20 cellular contexts compared by ENCODE assay signal in genomic region chr11:83064011-83064410, GRCh38. TPM values are rescaled to one million over a fixed set of nuclear protein-coding genes. Genes with fewer than 3 reads are reported as not detected.
DNase-seq lines count a peak whose midpoint lies in the region; ATAC-seq, FAIRE-seq and TF ChIP-seq lines count a peak whose summit lies in the region.
"Had no signal": no experiment of that assay in that cellular context is flagged by ENCODE, and none has a peak within 500 bp of the region (broad histone marks: within the 10 kb centered on the region; RNA-seq: fewer than 3 reads in every experiment).

No MANE protein-coding gene starts in this region.

- H3K9me3 ChIP-seq in SJCRH30 (replicated peaks) (no peaks in the 10 kb centered on the region), uterus (no peaks in the 10 kb centered on the region)
- H3K9me3 ChIP-seq: A549, MG63, tibial nerve had no signal

- TF ChIP-seq CTCF in uterus (IDR thresholded peaks at IDR 0.05): no peak
- TF ChIP-seq CTCF in D721Med (IDR thresholded peaks at IDR 0.05; ENCODE audit: insufficient read depth, missing control alignments): no peak

- H3K27ac ChIP-seq in SJCRH30 (peak overlapping the region; percentile 49), uterus (peak overlapping the region; percentile 56 to 74)
- H3K27ac ChIP-seq: parathyroid adenoma had no signal

- no peak for FAIRE-seq in D721Med (lab: Jason Lieb, UNC)
- FAIRE-seq: A549 had no signal

- no peak overlapping the region for H3K4me3 ChIP-seq in SJCRH30
- no peak overlapping the region for H3K4me3 ChIP-seq in uterus
- H3K4me3 ChIP-seq: A549, MG63 had no signal

- TF ChIP-seq POLR2A in uterus (IDR thresholded peaks at IDR 0.05): no peak

- H3K4me3 Mint-ChIP-seq in activated T-cell treated with anti-CD3 and anti-CD28 coated beads, Interleukin-2, amount 50 U/mL, for 72 hours: peak overlapping the region; percentile 42 to 89
- peak overlapping the region in 1 of 2 donors; percentile 20 for H3K4me3 Mint-ChIP-seq in effector memory CD8-positive, alpha-beta T cell

- ATAC-seq in activated T-cell treated with anti-CD3 and anti-CD28 coated beads, Interleukin-2, amount 50 U/mL, for 72 hours (replicated peaks in 1 of 2): no peak
- no peak for ATAC-seq in effector memory CD8-positive, alpha-beta T cell (replicated peaks)
- ATAC-seq in GM21360 (IDR thresholded peaks at IDR 0.05; ENCODE audit: unreplicated experiment): no peak

- no peak for DNase-seq in activated T-cell treated with anti-CD3 and anti-CD28 coated beads, Interleukin-2, amount 50 U/mL, for 72 hours
- no peak for DNase-seq in activated T-cell treated with anti-CD3 and anti-CD28 coated beads for 4 hours
- DNase-seq in SJCRH30: no peak
- DNase-seq in effector memory CD8-positive, alpha-beta T cell: no peak
- no peak for DNase-seq in uterus
- DNase-seq in D721Med (ENCODE audit: insufficient read length, low spot score): no peak
- no peak for DNase-seq in Ammon's horn (ENCODE audit: low spot score)
- DNase-seq: activated CD4-positive, CD25-positive, alpha-beta regulatory T cell; activated naive CD4-positive, alpha-beta T cell treated with anti-CD3 and anti-CD28 coated beads for 36 hours; dermis blood vessel endothelial cell; MG63; NCI-H1694 treated with DMSO at 0.1 percent for 48 hours; NCI-H2227 treated with DMSO at 0.1 percent for 48 hours; NK-92 treated with Interleukin-12 subunit alpha and Interleukin-12 subunit beta, amount 100 ng/mL, for 24 hours; stimulated activated CD4-positive, alpha-beta T cell treated with anti-CD3 and anti-CD28 coated beads, Interleukin-4, amount 100 ng/mL, for 1 hour had no signal

- peaks cover 0 to 1% of the 10 kb centered on the region in 2 donors for H3K9me3 Mint-ChIP-seq in activated T-cell treated with anti-CD3 and anti-CD28 coated beads, Interleukin-2, amount 50 U/mL, for 72 hours
- H3K9me3 Mint-ChIP-seq in effector memory CD8-positive, alpha-beta T cell: no peaks in the 10 kb centered on the region

- H3K27me3 Mint-ChIP-seq in activated T-cell treated with anti-CD3 and anti-CD28 coated beads, Interleukin-2, amount 50 U/mL, for 72 hours (ENCODE audit: low read depth): no peaks in the 10 kb centered on the region
- peaks cover 0 to 11% of the 10 kb centered on the region in 2 donors for H3K27me3 Mint-ChIP-seq in effector memory CD8-positive, alpha-beta T cell
- H3K27me3 Mint-ChIP-seq: brain had no signal

- H3K4me1 ChIP-seq in SJCRH30: peaks cover 17% of the 10 kb centered on the region
- peaks cover 0 to 6% of the 10 kb centered on the region in 2 donors for H3K4me1 ChIP-seq in uterus
- H3K4me1 ChIP-seq: parathyroid adenoma had no signal

- H3K27me3 ChIP-seq in SJCRH30: no peaks in the 10 kb centered on the region
- no peaks in the 10 kb centered on the region for H3K27me3 ChIP-seq in uterus
- H3K27me3 ChIP-seq: MG63, tibial nerve had no signal

- H3K27ac Mint-ChIP-seq in activated T-cell treated with anti-CD3 and anti-CD28 coated beads, Interleukin-2, amount 50 U/mL, for 72 hours: peak overlapping the region; percentile 93
- H3K27ac Mint-ChIP-seq in effector memory CD8-positive, alpha-beta T cell: peak overlapping the region; percentile 74 to 91

- peaks cover 79% of the 10 kb centered on the region for H3K4me1 Mint-ChIP-seq in activated T-cell treated with anti-CD3 and anti-CD28 coated beads, Interleukin-2, amount 50 U/mL, for 72 hours (ENCODE audit: low read depth)
- H3K4me1 Mint-ChIP-seq in effector memory CD8-positive, alpha-beta T cell (ENCODE audit: low read depth in 2 of 2): peaks cover 9 to 10% of the 10 kb centered on the region in 2 donors

- intact Hi-C loops in uterus (cut with DNase I; ENCODE audit: low total_unique reads): no loop called here

- no peaks in the 10 kb centered on the region for H3K36me3 ChIP-seq in SJCRH30
- H3K36me3 ChIP-seq in uterus: no peaks in the 10 kb centered on the region
- H3K36me3 ChIP-seq: MG63, tibial nerve had no signal

- peaks cover 2 to 16% of the 10 kb centered on the region in 2 donors for H3K36me3 Mint-ChIP-seq in activated T-cell treated with anti-CD3 and anti-CD28 coated beads, Interleukin-2, amount 50 U/mL, for 72 hours (ENCODE audit: insufficient read depth in 2 of 2)
- peaks cover 4% of the 10 kb centered on the region for H3K36me3 Mint-ChIP-seq in effector memory CD8-positive, alpha-beta T cell (ENCODE audit: insufficient read depth)

RNA-seq across cellular contexts. Expression of gene RAB30, which starts 7.7 kb away (rescaled TPM):
- total RNA-seq in activated T-cell treated with anti-CD3 and anti-CD28 coated beads, Interleukin-2, amount 50 U/mL, for 72 hours: 10 to 100 TPM; 15.3 to 19.0 TPM
- 8.0 and 8.2 TPM in 2 replicates for total RNA-seq in SJCRH30 (2014; rRNA removed; shearing (Covaris generic))
- total RNA-seq in uterus: 100 to 1,000 TPM in 1 of 4 donors, 10 to 100 TPM in 3; 12.4 to 113 (median 48.4) TPM
